13 cellular contexts compared by ENCODE assay signal in genomic region chr12:58030566-58031279, GRCh38.
DNase-seq lines count a peak whose midpoint lies in the region; ATAC-seq and TF ChIP-seq lines count a peak whose summit lies in the region.
"Had no signal": no experiment of that assay in that cellular context is flagged by ENCODE, and none has a peak within 500 bp of the region (broad histone marks: within the 10 kb centered on the region; RNA-seq: fewer than 3 reads in every experiment).

No MANE protein-coding gene starts in this region.

- H3K27me3 ChIP-seq in kidney epithelial cell (ENCODE audit: control insufficient read depth, insufficient read depth, low read length), result no peaks in the 10 kb centered on the region
- H3K27me3 ChIP-seq: gastrocnemius medialis had no signal

- H3K36me3 ChIP-seq in kidney epithelial cell (ENCODE audit: control insufficient read depth, insufficient read depth, low read length), result no peaks in the 10 kb centered on the region
- H3K36me3 ChIP-seq: gastrocnemius medialis had no signal

- ATAC-seq in GM21576 (IDR thresholded peaks at IDR 0.05; ENCODE audit: unreplicated experiment), result no peak
- ATAC-seq: gastrocnemius medialis had no signal

- DNase-seq in EH (ENCODE audit: low read depth) (peak; percentile 45), M059J (ENCODE audit: low read depth) (peak; percentile 97), amniotic stem cell (lab: John Stamatoyannopoulos, UW) (peak; percentile 24), kidney epithelial cell (ENCODE audit: low read depth) (peak; percentile 35), COLO829 (ENCODE audit: low spot score) (no peak), NCI-H187 (lab: John Stamatoyannopoulos, UW) (no peak)
- DNase-seq in activated CD8-positive, alpha-beta memory T cell treated with anti-CD3 and anti-CD28 coated beads for 24 hours, result no peak
- DNase-seq: activated CD4-positive, alpha-beta memory T cell treated with anti-CD3 and anti-CD28 coated beads for 36 hours; activated effector memory CD4-positive, alpha-beta T cell treated with anti-CD3 and anti-CD28 coated beads, Interleukin-2, amount 50 U/mL, for 16 hours; caudate nucleus; gastrocnemius medialis; islet precursor cell had no signal

- no peak for TF ChIP-seq CTCF in kidney epithelial cell (IDR thresholded peaks at IDR 0.05; ENCODE audit: insufficient read depth, low read length, poor library complexity, severe bottlenecking)

- H3K4me3 ChIP-seq in kidney epithelial cell (ENCODE audit: low read depth, low read length), result no peak overlapping the region
- H3K4me3 ChIP-seq: gastrocnemius medialis had no signal

Comparison
In these comparisons a context has a peak if more than half of its experiments do, and no peak if none do; other contexts are left out.
1. DNase-seq: peak in EH (single experiment), M059J (single experiment), amniotic stem cell (single experiment) and kidney epithelial cell (single experiment); none in COLO829 (single experiment), NCI-H187 (0 of 2) and activated CD8-positive, alpha-beta memory T cell treated with anti-CD3 and anti-CD28 coated beads for 24 hours (single experiment).